ENCODE assay signal across 25 cellular contexts in genomic region chr13:70394149-70394548, GRCh38.
"Had no signal": no experiment of that assay in that cellular context is flagged by ENCODE, and none has a peak within 500 bp of the region (broad histone marks: within the 10 kb centered on the region; RNA-seq: fewer than 3 reads in every experiment).

No MANE protein-coding gene starts in this region.

- H3K27ac Mint-ChIP-seq: immature natural killer cell; memory B cell; natural killer cell treated with Interleukin-12 subunit alpha and Interleukin-12 subunit beta and Interleukin-15 and Interleukin-18, amount 100 ng/mL, for 72 hours; stimulated activated effector memory CD8-positive, alpha-beta T cell treated with anti-CD3 and anti-CD28 coated beads, Interleukin-12 subunit alpha, Interleukin-12 subunit beta, amount 100 ng/mL, for 72 hours; type B pancreatic cell had no signal

- DNase-seq: colonic mucosa; dermis blood vessel endothelial cell; esophagus squamous epithelium; foreskin fibroblast; head of caudate nucleus; immature natural killer cell; left cardiac atrium; left ventricle myocardium inferior; lower lobe of right lung; midbrain; occipital lobe; pancreas; psoas muscle; retina; right lobe of liver; stimulated activated CD4-positive, alpha-beta T cell treated with anti-CD3 and anti-CD28 coated beads, Interleukin-4, amount 100 ng/mL, for 1 hour; stimulated activated CD8-positive, alpha-beta memory T cell treated with anti-CD3 and anti-CD28 coated beads, Interleukin-4, amount 100 ng/mL, for 48 hours; stimulated activated naive CD8-positive, alpha-beta T cell treated with anti-CD3 and anti-CD28 coated beads, Interleukin-15, Interleukin-2, amounts not matched to agents 100 U/mL and 50 U/mL, for 24 hours; thyroid gland had no signal

- H3K4me1 ChIP-seq: colonic mucosa, esophagus squamous epithelium, left ventricle myocardium inferior, lower lobe of right lung, psoas muscle, suprapubic skin, thyroid gland had no signal

- H3K27me3 Mint-ChIP-seq: memory B cell; natural killer cell treated with Interleukin-12 subunit alpha and Interleukin-12 subunit beta and Interleukin-15 and Interleukin-18, amount 100 ng/mL, for 72 hours; type B pancreatic cell had no signal

- H3K27ac ChIP-seq: colonic mucosa, esophagus squamous epithelium, hepatocyte, left ventricle myocardium inferior, lower lobe of right lung, pancreas, psoas muscle, right lobe of liver, suprapubic skin, thyroid gland had no signal

- H3K4me3 ChIP-seq: colonic mucosa, esophagus squamous epithelium, hepatocyte, left ventricle myocardium inferior, lower lobe of right lung, pancreas, psoas muscle, right lobe of liver, suprapubic skin, thyroid gland had no signal

- ATAC-seq: left cardiac atrium; lower lobe of right lung; natural killer cell treated with Interleukin-12 subunit alpha and Interleukin-12 subunit beta and Interleukin-15 and Interleukin-18, amount 100 ng/mL, for 72 hours; pancreas; psoas muscle; right lobe of liver; stimulated activated effector memory CD8-positive, alpha-beta T cell treated with anti-CD3 and anti-CD28 coated beads, Interleukin-12 subunit alpha, Interleukin-12 subunit beta, amount 100 ng/mL, for 72 hours; stimulated activated naive CD8-positive, alpha-beta T cell treated with anti-CD3 and anti-CD28 coated beads, Interleukin-15, Interleukin-2, amounts not matched to agents 100 U/mL and 50 U/mL, for 24 hours had no signal

- H3K27me3 ChIP-seq: colonic mucosa, esophagus squamous epithelium, hepatocyte, pancreas, right lobe of liver, suprapubic skin, thyroid gland had no signal

- H3K4me1 Mint-ChIP-seq: immature natural killer cell; memory B cell; stimulated activated effector memory CD8-positive, alpha-beta T cell treated with anti-CD3 and anti-CD28 coated beads, Interleukin-12 subunit alpha, Interleukin-12 subunit beta, amount 100 ng/mL, for 72 hours had no signal

- H3K36me3 ChIP-seq: colonic mucosa, esophagus squamous epithelium, left ventricle myocardium inferior, lower lobe of right lung, pancreas, right lobe of liver, suprapubic skin, thyroid gland had no signal

- H3K9me3 ChIP-seq: colonic mucosa, esophagus squamous epithelium, left ventricle myocardium inferior, lower lobe of right lung, pancreas, psoas muscle, right lobe of liver, suprapubic skin, thyroid gland had no signal

- H3K4me3 Mint-ChIP-seq: immature natural killer cell; memory B cell; natural killer cell treated with Interleukin-12 subunit alpha and Interleukin-12 subunit beta and Interleukin-15 and Interleukin-18, amount 100 ng/mL, for 72 hours; stimulated activated effector memory CD8-positive, alpha-beta T cell treated with anti-CD3 and anti-CD28 coated beads, Interleukin-12 subunit alpha, Interleukin-12 subunit beta, amount 100 ng/mL, for 72 hours; type B pancreatic cell had no signal

- H3K36me3 Mint-ChIP-seq: immature natural killer cell; memory B cell; natural killer cell treated with Interleukin-12 subunit alpha and Interleukin-12 subunit beta and Interleukin-15 and Interleukin-18, amount 100 ng/mL, for 72 hours; stimulated activated effector memory CD8-positive, alpha-beta T cell treated with anti-CD3 and anti-CD28 coated beads, Interleukin-12 subunit alpha, Interleukin-12 subunit beta, amount 100 ng/mL, for 72 hours; type B pancreatic cell had no signal
